Comparison of ENCODE assay signal across 8 cellular contexts in the genomic region with DNA sequence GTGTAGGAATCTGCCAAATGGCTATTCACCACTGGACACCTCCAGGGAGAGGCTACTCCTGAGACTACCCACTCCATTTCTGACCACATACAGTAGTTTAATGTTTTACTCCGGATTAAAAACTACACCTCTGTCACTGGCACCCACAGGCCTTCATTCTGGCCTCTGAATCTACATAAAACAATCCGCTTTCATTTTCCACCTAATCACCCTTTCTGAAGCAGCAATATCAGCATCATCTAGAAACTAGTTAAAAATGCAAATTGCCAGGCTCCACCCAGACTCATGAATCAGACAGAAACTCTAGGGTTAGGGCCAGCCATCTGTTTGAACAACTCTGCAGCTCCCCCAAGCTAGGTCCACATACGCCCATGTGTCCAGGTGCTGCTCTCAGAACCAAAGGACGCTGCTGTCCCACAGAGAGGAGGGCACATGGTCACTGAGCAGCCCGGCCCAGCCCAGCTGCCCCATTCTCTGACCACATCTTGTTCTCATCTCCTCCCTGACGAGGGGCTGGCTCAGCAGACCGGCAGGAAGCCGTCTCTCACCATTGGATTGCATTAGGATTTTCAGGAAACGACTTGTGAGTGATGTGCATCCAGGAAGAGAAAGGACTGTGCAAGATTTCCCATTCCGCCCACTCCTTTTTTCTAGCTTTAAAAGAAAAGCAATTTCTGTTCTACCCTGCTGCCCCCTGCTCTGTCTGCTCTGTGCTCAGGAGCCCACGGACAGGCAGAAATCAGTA. TPM values are rescaled to one million over a fixed set of nuclear protein-coding genes. Genes with fewer than 3 reads are reported as not detected.
DNase-seq lines count a peak whose midpoint lies in the region; ATAC-seq lines count a peak whose summit lies in the region.

No MANE protein-coding gene starts in this region.

- H3K4me1 Mint-ChIP-seq in activated naive CD4-positive, alpha-beta T cell treated with anti-CD3 and anti-CD28 coated beads for 36 hours (ENCODE audit: low read depth): peaks cover 50% of the 10 kb centered on the region

- no peaks in the 10 kb centered on the region for H3K27me3 ChIP-seq in right cardiac atrium (ENCODE audit: control insufficient read depth, insufficient read depth)

- peak overlapping the region; percentile 66 for H3K27ac Mint-ChIP-seq in activated naive CD4-positive, alpha-beta T cell treated with anti-CD3 and anti-CD28 coated beads for 36 hours

- ATAC-seq in GM21529 (IDR thresholded peaks at IDR 0.05; ENCODE audit: unreplicated experiment): peak; percentile 94
- peak; percentile 76 to 86 for ATAC-seq in right cardiac atrium

- H3K27ac ChIP-seq in right cardiac atrium (ENCODE audit: low read length): peak overlapping the region; percentile 87

- H3K4me3 Mint-ChIP-seq in activated naive CD4-positive, alpha-beta T cell treated with anti-CD3 and anti-CD28 coated beads for 36 hours: peak overlapping the region; percentile 8

- WGBS in right cardiac atrium: 22% methylated on average over 11 of the region's 11 CpGs

- H3K27me3 Mint-ChIP-seq in activated naive CD4-positive, alpha-beta T cell treated with anti-CD3 and anti-CD28 coated beads for 36 hours (ENCODE audit: low read depth): no peaks in the 10 kb centered on the region

- H3K9me3 ChIP-seq in right cardiac atrium (ENCODE audit: control insufficient read depth, low read length): no peaks in the 10 kb centered on the region

- peak; percentile 54 for DNase-seq in G401 (ENCODE audit: low spot score)
- peak; percentile 81 for DNase-seq in LHCN-M2 (ENCODE audit: low read depth)
- peak; percentile 63 for DNase-seq in activated naive CD4-positive, alpha-beta T cell treated with anti-CD3 and anti-CD28 coated beads for 36 hours
- peak; percentile 66 to 77 (median 76) for DNase-seq in right cardiac atrium
- peak; percentile 19 for DNase-seq in stimulated activated CD4-positive, alpha-beta T cell treated with anti-CD3 and anti-CD28 coated beads, Interleukin-4, amount 100 ng/mL, for 1 hour
- DNase-seq in HuH-7.5 (ENCODE audit: low spot score): no peak
- DNase-seq in LoVo (ENCODE audit: low spot score): no peak

- H3K36me3 Mint-ChIP-seq in activated naive CD4-positive, alpha-beta T cell treated with anti-CD3 and anti-CD28 coated beads for 36 hours (ENCODE audit: low read depth): peaks cover 5% of the 10 kb centered on the region

- H3K4me1 ChIP-seq in right cardiac atrium (ENCODE audit: control insufficient read depth, insufficient read depth, low read length): peaks cover 26% of the 10 kb centered on the region

- in situ Hi-C loops in G401 (cut with HindIII; ENCODE audit: low sequenced_read_pairs): no loop called here

- no peaks in the 10 kb centered on the region for H3K9me3 Mint-ChIP-seq in activated naive CD4-positive, alpha-beta T cell treated with anti-CD3 and anti-CD28 coated beads for 36 hours

- intact Hi-C loops in activated naive CD4-positive, alpha-beta T cell treated with anti-CD3 and anti-CD28 coated beads for 36 hours (cut with micrococcal nuclease): loop anchor here (1.0 to 2.0 kb wide), 6 partner anchors 37 to 190 kb away; no protein-coding TSS in a partner anchor
- intact Hi-C loops in right cardiac atrium (cut with DNase I): no loop called here

- peak overlapping the region; percentile 21 for H3K4me3 ChIP-seq in right cardiac atrium (ENCODE audit: low read length)

- CTCF ChIA-PET in activated naive CD4-positive, alpha-beta T cell treated with anti-CD3 and anti-CD28 coated beads for 36 hours (lab: Charles Lee): interaction anchor here (0.6 to 1.7 kb wide), 5 partner anchors 9 to 202 kb away, joined by 3 to 5 read pairs (median 3); no protein-coding TSS in a partner anchor

RNA-seq across cellular contexts. Expression of a gene that starts 34.7 kb away (rescaled TPM):
- total RNA-seq in G401 (2014; rRNA removed; shearing (Covaris generic)): 0.17 and 0.55 TPM in 2 replicates
- total RNA-seq in LHCN-M2 (2014; rRNA removed): 71.8 and 89.1 TPM in 2 replicates
- polyA plus RNA-seq in LHCN-M2 (2012): 87.1 TPM
- 10 to 100 TPM; 37.3 to 39.3 TPM for total RNA-seq in activated naive CD4-positive, alpha-beta T cell treated with anti-CD3 and anti-CD28 coated beads for 36 hours
- 10 to 100 TPM; 21.7 to 60.2 (median 24.5) TPM for total RNA-seq in right cardiac atrium
- polyA plus RNA-seq in right cardiac atrium: 10.5 TPM

Comparison
In these comparisons a context has a peak if more than half of its experiments do, and no peak if none do; other contexts are left out.
1. DNase-seq: peak in G401 (single experiment), LHCN-M2 (single experiment), activated naive CD4-positive, alpha-beta T cell treated with anti-CD3 and anti-CD28 coated beads for 36 hours (single experiment), right cardiac atrium (3 of 3) and stimulated activated CD4-positive, alpha-beta T cell treated with anti-CD3 and anti-CD28 coated beads, Interleukin-4, amount 100 ng/mL, for 1 hour (single experiment); none in HuH-7.5 (single experiment) and LoVo (single experiment).
2. RNA of a gene that starts 34.7 kb away (total RNA-seq): 71.8 to 89.1 TPM in LHCN-M2, 37.3 to 39.3 TPM in activated naive CD4-positive, alpha-beta T cell treated with anti-CD3 and anti-CD28 coated beads for 36 hours and 21.7 to 60.2 TPM in right cardiac atrium; 0.17 to 0.55 TPM in G401; every median in the first group is over 10 times any median in the second.